In the genomic region with DNA sequence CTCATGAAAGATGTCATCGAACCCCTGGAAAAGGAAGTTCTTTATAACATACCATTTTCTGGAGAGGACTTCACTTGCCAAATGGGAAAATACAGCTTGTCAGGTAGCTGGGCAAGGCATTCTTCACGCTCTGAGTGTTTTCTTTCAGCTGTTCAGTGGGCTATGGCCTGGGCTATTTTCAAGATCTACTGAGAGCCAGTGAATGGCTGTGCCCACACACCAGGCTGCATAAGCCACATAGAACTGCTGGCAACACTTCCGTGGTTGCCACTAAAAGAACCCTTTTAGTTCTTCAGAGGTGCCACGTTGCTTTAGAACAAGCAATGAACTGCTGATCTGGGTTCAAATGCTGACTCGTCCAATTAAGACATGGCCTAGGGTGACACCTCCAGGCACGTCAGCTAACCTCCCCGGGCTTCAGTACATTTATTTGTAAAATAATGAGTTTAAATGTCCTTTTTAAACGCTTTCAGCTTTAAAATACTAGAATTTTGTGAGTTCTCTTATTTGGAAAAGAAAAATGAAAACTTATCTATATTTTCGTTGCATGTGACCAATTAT, we compare ENCODE assay signal across 25 cellular contexts.
"Had no signal": no experiment of that assay in that cellular context is flagged by ENCODE, and none has a peak within 500 bp of the region (broad histone marks: within the 10 kb centered on the region; RNA-seq: fewer than 3 reads in every experiment).

No MANE protein-coding gene starts in this region.

- H2AFZ ChIP-seq: hepatocyte had no signal

- H3K27ac ChIP-seq: heart right ventricle, hepatocyte, left lung, lower lobe of right lung, ovary, sigmoid colon, stomach, testis, thyroid gland, transverse colon, upper lobe of left lung, vagina had no signal

- H3K27me3 ChIP-seq: heart right ventricle, hepatocyte, left lung, ovary, stomach, testis, thyroid gland, transverse colon, upper lobe of left lung, vagina had no signal

- DNase-seq: heart right ventricle; islet precursor cell; left lung; lower lobe of right lung; mammary epithelial cell; mesenchymal stem cell; naive thymus-derived CD4-positive, alpha-beta T cell; ovary; right cardiac atrium; sigmoid colon; stimulated activated CD4-positive, alpha-beta T cell treated with anti-CD3 and anti-CD28 coated beads, Interleukin-1b, Interleukin-23, amount 100 ng/mL, for 48 hours; stimulated activated CD4-positive, alpha-beta T cell treated with anti-CD3 and anti-CD28 coated beads, Interleukin-2, amount 100 ng/mL, for 48 hours; stimulated activated CD4-positive, alpha-beta T cell treated with anti-CD3 and anti-CD28 coated beads, Interleukin-4, amount 100 ng/mL, for 4 hours; stimulated activated CD8-positive, alpha-beta memory T cell treated with anti-CD3 and anti-CD28 coated beads, Interleukin-4, amount 100 ng/mL, for 48 hours; stimulated activated naive B cell treated with anti-CD40 and anti-IgM and Interleukin-4, amounts not matched to agents 10 μg/mL and 1 μg/mL and 100 μg/mL, for 72 hours; stimulated activated naive CD8-positive, alpha-beta T cell treated with anti-CD3 and anti-CD28 coated beads, Interleukin-15, Interleukin-2, amounts not matched to agents 100 U/mL and 50 U/mL, for 24 hours; stomach; testis; transverse colon; upper lobe of left lung had no signal

- H3K9me3 ChIP-seq: heart right ventricle, left lung, lower lobe of right lung, ovary, sigmoid colon, stomach, testis, thyroid gland, transverse colon, upper lobe of left lung, vagina had no signal

- H3K4me3 ChIP-seq: heart right ventricle, hepatocyte, left lung, lower lobe of right lung, ovary, sigmoid colon, smooth muscle cell, stomach, testis, thyroid gland, transverse colon, upper lobe of left lung, vagina had no signal

- ATAC-seq: heart right ventricle; left lung; lower lobe of right lung; naive thymus-derived CD4-positive, alpha-beta T cell; natural killer cell treated with Interleukin-12 subunit alpha and Interleukin-12 subunit beta and Interleukin-15 and Interleukin-18, amount 100 ng/mL, for 72 hours; right cardiac atrium; stimulated activated naive B cell treated with anti-CD40 and anti-IgM and Interleukin-4, amounts not matched to agents 10 μg/mL and 1 μg/mL and 100 μg/mL, for 72 hours; stimulated activated naive CD8-positive, alpha-beta T cell treated with anti-CD3 and anti-CD28 coated beads, Interleukin-15, Interleukin-2, amounts not matched to agents 100 U/mL and 50 U/mL, for 24 hours had no signal

- H3K4me2 ChIP-seq: hepatocyte, smooth muscle cell had no signal

- H3K36me3 ChIP-seq: heart right ventricle, left lung, lower lobe of right lung, ovary, sigmoid colon, stomach, thyroid gland, transverse colon, upper lobe of left lung, vagina had no signal

- H3K79me2 ChIP-seq: hepatocyte had no signal

- H3K4me1 ChIP-seq: left lung, lower lobe of right lung, sigmoid colon, transverse colon, upper lobe of left lung, vagina had no signal
